In genomic region chr3:57758686-57759085, GRCh38 we compare ENCODE assay signal across 8 cellular contexts. TPM values are rescaled to one million over a fixed set of nuclear protein-coding genes. Genes with fewer than 3 reads are reported as not detected.
DNase-seq lines count a peak whose midpoint lies in the region; ATAC-seq and TF ChIP-seq lines count a peak whose summit lies in the region.

No MANE protein-coding gene starts in this region.

- DNase-seq in ELR (ENCODE audit: low read depth): peak; percentile 31
- DNase-seq in OCI-LY7 (ENCODE audit: low spot score): no peak
- DNase-seq in endodermal cell: no peak
- DNase-seq in osteoblast (ENCODE audit: insufficient read length, low spot score, missing footprints): peak; percentile 84
- no peak for DNase-seq in T-helper 9 cell
- no peak for DNase-seq in EL

- H3K9ac ChIP-seq in endodermal cell (ENCODE audit: extremely low read depth, low read length, poor library complexity, severe bottlenecking): peak overlapping the region; percentile 80

- H3K36me3 Mint-ChIP-seq in endodermal cell (ENCODE audit: low read depth): peaks cover 28% of the 10 kb centered on the region

- no peak for ATAC-seq in HG02970 (IDR thresholded peaks at IDR 0.05; ENCODE audit: low FRiP score, unreplicated experiment)
- ATAC-seq in HG03460 (IDR thresholded peaks at IDR 0.05; ENCODE audit: unreplicated experiment): no peak

- no peak overlapping the region for H3K27ac Mint-ChIP-seq in endodermal cell

- peaks cover 71% of the 10 kb centered on the region for H3K79me2 ChIP-seq in OCI-LY7 (ENCODE audit: insufficient read depth, low read depth, low read length)
- H3K79me2 ChIP-seq in osteoblast (ENCODE audit: insufficient read depth, low read length): peaks cover 73% of the 10 kb centered on the region

- H3K4me2 ChIP-seq in OCI-LY7 (ENCODE audit: low read length) (peak overlapping the region; percentile 78), osteoblast (ENCODE audit: insufficient read depth, low read length) (peak overlapping the region; percentile 85)

- intact Hi-C loops in OCI-LY7 (cut with micrococcal nuclease; ENCODE audit: unreplicated experiment): loop anchor here (5.0 kb wide), 1 partner anchor 201 kb away; the partner anchor contains the start of gene PDE12

- CTCF ChIA-PET in OCI-LY7 (lab: Charles Lee; ENCODE audit: unreplicated experiment): no interaction called here

- peak overlapping the region; percentile 94 for H3K4me3 Mint-ChIP-seq in endodermal cell

- no peak for TF ChIP-seq CTCF in OCI-LY7 (conservative IDR thresholded peaks at IDR 0.05; ENCODE audit: low read length)
- TF ChIP-seq CTCF in endodermal cell (conservative IDR thresholded peaks at IDR 0.05): no peak
- no peak for TF ChIP-seq CTCF in osteoblast (IDR thresholded peaks at IDR 0.05; ENCODE audit: extremely low read depth, low read depth, low read length)

- 94 to 100% methylated on average over 2 of the region's 2 CpGs for WGBS in endodermal cell (ENCODE audit: insufficient coverage in 1 of 2, insufficient read length in 1 of 2), 2 experiments

- H3K27me3 ChIP-seq in endodermal cell (ENCODE audit: control insufficient read depth, insufficient read depth, low read length, poor library complexity, severe bottlenecking): no peaks in the 10 kb centered on the region
- no peaks in the 10 kb centered on the region for H3K27me3 ChIP-seq in osteoblast (ENCODE audit: insufficient read depth, low read length)

- no peaks in the 10 kb centered on the region for H3K9me3 Mint-ChIP-seq in endodermal cell

- H3K4me1 Mint-ChIP-seq in endodermal cell: peaks cover 19% of the 10 kb centered on the region

- H4K20me1 ChIP-seq in OCI-LY7 (ENCODE audit: insufficient read depth, low read length) (peaks cover 21% of the 10 kb centered on the region; the same call in 1 of the 2 replicates), osteoblast (ENCODE audit: insufficient read depth, low read length) (peaks cover 38% of the 10 kb centered on the region)

- H3K36me3 ChIP-seq in OCI-LY7 (ENCODE audit: insufficient read depth, low read length) (peaks cover 60% of the 10 kb centered on the region), endodermal cell (ENCODE audit: control insufficient read depth, insufficient read depth, low read length) (peaks cover 28% of the 10 kb centered on the region), osteoblast (ENCODE audit: insufficient read depth, low read length) (peaks cover 18% of the 10 kb centered on the region)

- H3K27ac ChIP-seq in OCI-LY7 (ENCODE audit: low read depth, low read length, poor library complexity, severe bottlenecking) (no peak overlapping the region), endodermal cell (ENCODE audit: low read depth, low read length) (no peak overlapping the region), osteoblast (ENCODE audit: low read depth, low read length) (no peak overlapping the region)

- H3K9me3 ChIP-seq in OCI-LY7 (ENCODE audit: low read length): no peaks in the 10 kb centered on the region
- no peaks in the 10 kb centered on the region for H3K9me3 ChIP-seq in endodermal cell (ENCODE audit: control insufficient read depth, low read length)
- no peaks in the 10 kb centered on the region for H3K9me3 ChIP-seq in osteoblast (ENCODE audit: low read depth, low read length)

- no TSS peak for BruUV-seq in OCI-LY7 (replicated peaks; lab: Mats Ljungman, UMichigan)

- H3K4me3 ChIP-seq in OCI-LY7 (ENCODE audit: low read depth, low read length, poor library complexity, severe bottlenecking): peak overlapping the region; percentile 80
- H3K4me3 ChIP-seq in endodermal cell (ENCODE audit: low read length): peak overlapping the region; percentile 97
- peak overlapping the region; percentile 94 for H3K4me3 ChIP-seq in osteoblast (ENCODE audit: insufficient read depth, low read length)

- H3K4me1 ChIP-seq in OCI-LY7 (ENCODE audit: insufficient read depth, low read length, poor library complexity, severe bottlenecking) (peaks cover 35% of the 10 kb centered on the region), endodermal cell (ENCODE audit: control insufficient read depth, insufficient read depth, low read length) (no peaks in the 10 kb centered on the region), osteoblast (ENCODE audit: insufficient read depth, low read length) (peaks cover 28% of the 10 kb centered on the region)

- H3K27me3 Mint-ChIP-seq in endodermal cell (ENCODE audit: insufficient read depth): no peaks in the 10 kb centered on the region

- POLR2A ChIA-PET in OCI-LY7 (lab: Charles Lee): interaction anchor here (0.6 to 1.5 kb wide), 15 partner anchors 9 to 163 kb away, joined by 3 to 8 read pairs (median 4); no protein-coding TSS in a partner anchor

- no peaks in the 10 kb centered on the region for H3K9me2 ChIP-seq in OCI-LY7 (ENCODE audit: insufficient read depth, low read length)

- H2AFZ ChIP-seq in OCI-LY7 (ENCODE audit: low read length) (no peak overlapping the region), osteoblast (ENCODE audit: low read length) (no peak overlapping the region)

RNA-seq across cellular contexts. Expression of gene SLMAP, which starts 2.6 kb away (rescaled TPM):
- total RNA-seq in OCI-LY7 (2014; rRNA removed; shearing (Covaris generic)): 39.1 and 41.6 TPM in 2 replicates
- 68.4 and 71.3 TPM in 2 replicates for total RNA-seq in OCI-LY7 (2022)
- total RNA-seq in endodermal cell: 10 to 100 TPM; 64.8 to 65.7 TPM
- 26.8 TPM for polyA plus RNA-seq in endodermal cell (2013, experiment 1 of 2)
- polyA plus RNA-seq in endodermal cell (2013, experiment 2 of 2): 28.7 TPM
- 43.9 and 50.7 TPM in 2 replicates for total RNA-seq in osteoblast

Comparison
In these comparisons a context has a peak if more than half of its experiments do, and no peak if none do; other contexts are left out.
1. DNase-seq: peak in ELR (single experiment) and osteoblast (single experiment); none in OCI-LY7 (single experiment), endodermal cell (single experiment), T-helper 9 cell (single experiment) and EL (single experiment).
2. Peak in every context shown above with its lines, with median percentiles within 50 percentile points of each other: H3K4me3 ChIP-seq.